In the genomic region with DNA sequence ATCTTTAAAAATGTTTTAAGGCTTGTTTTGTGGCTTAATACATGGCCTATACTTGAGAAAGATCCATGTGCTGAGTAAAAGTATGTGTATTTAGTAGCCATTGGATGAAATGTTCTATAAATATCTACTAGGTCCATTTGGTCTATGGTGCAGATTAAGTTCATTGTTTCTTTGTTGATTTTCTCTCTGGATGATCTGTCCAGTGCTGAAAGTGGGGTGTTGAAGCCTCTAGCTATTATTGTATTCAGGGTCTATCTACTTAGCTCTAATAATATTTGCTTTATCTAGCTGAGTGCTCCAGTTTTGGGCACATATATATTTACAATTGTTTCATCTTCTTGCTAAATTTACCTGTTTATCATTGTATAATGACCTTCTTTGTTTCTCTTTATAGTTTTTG, we compare ENCODE assay signal across 16 cellular contexts.
DNase-seq lines count a peak whose midpoint lies in the region; ATAC-seq, FAIRE-seq and TF ChIP-seq lines count a peak whose summit lies in the region.
"Had no signal": no experiment of that assay in that cellular context is flagged by ENCODE, and none has a peak within 500 bp of the region (broad histone marks: within the 10 kb centered on the region; RNA-seq: fewer than 3 reads in every experiment).

No MANE protein-coding gene starts in this region.

- H4K20me1 ChIP-seq in GM23338 (replicated peaks; ENCODE audit: insufficient read depth) = no peaks in the 10 kb centered on the region
- H4K20me1 ChIP-seq in GM12878 (ENCODE audit: control insufficient read depth, insufficient read depth) = no peaks in the 10 kb centered on the region
- H4K20me1 ChIP-seq in neural progenitor cell (ENCODE audit: low read depth) = no peaks in the 10 kb centered on the region

- DNase-seq in A549 (ENCODE audit: low read depth in 1 of 2, low spot score in 1 of 2) (no peak), GM23338 (ENCODE audit: low spot score) (no peak), GM12878 (ENCODE audit: low read depth, low spot score) (no peak), neural progenitor cell (ENCODE audit: low spot score) (no peak), MG63 (no peak)
- no peak for DNase-seq in CD8-positive, alpha-beta memory T cell
- DNase-seq: AML-193; CD4-positive, alpha-beta T cell; DMS79 treated with DMSO at 0.1 percent for 48 hours; GF-D8; GM23248; H7 had no signal

- no peak for TF ChIP-seq EP300 in A549 (IDR thresholded peaks at IDR 0.05)
- TF ChIP-seq EP300 in Ishikawa (IDR thresholded peaks at IDR 0.05; ENCODE audit: borderline replicate concordance) = no peak
- no peak for TF ChIP-seq EP300 in GM12878 (IDR thresholded peaks at IDR 0.05; ENCODE audit: borderline replicate concordance in 1 of 2, control insufficient read depth in 1 of 2, low read depth in 2 of 2, low read length in 2 of 2)

- no peak overlapping the region for H3K27ac ChIP-seq in A549
- H3K27ac ChIP-seq in GM23338 (ENCODE audit: low read depth) = no peak overlapping the region
- H3K27ac ChIP-seq in GM12878 (ENCODE audit: control insufficient read depth, insufficient read depth) = no peak overlapping the region
- H3K27ac ChIP-seq in neural progenitor cell = no peak overlapping the region
- no peak overlapping the region for H3K27ac ChIP-seq in CD8-positive, alpha-beta memory T cell (ENCODE audit: low read depth, low read length)
- H3K27ac ChIP-seq: C4-2B, GM23248, KMS-11 had no signal

- FAIRE-seq in A549 (lab: Jason Lieb, UNC) (no peak), GM12878 (lab: Jason Lieb, UNC) (no peak)
- FAIRE-seq: GM19239 had no signal

- intact Hi-C loops in GM12878 (cut with micrococcal nuclease; ENCODE audit: unreplicated experiment) = no loop called here

- H3K9ac ChIP-seq in GM12878 (ENCODE audit: control insufficient read depth, insufficient read depth, low read length) (no peak overlapping the region), neural progenitor cell (no peak overlapping the region)
- H3K9ac ChIP-seq: GM23248, KMS-11 had no signal

- no peak for ATAC-seq in A549
- no peak for ATAC-seq in GM23338
- no peak for ATAC-seq in GM12878

- TF ChIP-seq POLR2A in A549 (IDR thresholded peaks at IDR 0.05; ENCODE audit: low read length) = no peak
- no peak for TF ChIP-seq POLR2A in GM12878 (IDR thresholded peaks at IDR 0.05; ENCODE audit: low read depth, low read length)

- H3K4me1 Mint-ChIP-seq in GM23338 (no peaks in the 10 kb centered on the region), neural progenitor cell (no peaks in the 10 kb centered on the region)
- H3K4me1 Mint-ChIP-seq in CD8-positive, alpha-beta memory T cell = no peaks in the 10 kb centered on the region

- H3K36me3 Mint-ChIP-seq in GM23338 (ENCODE audit: low read depth) (no peaks in the 10 kb centered on the region), neural progenitor cell (no peaks in the 10 kb centered on the region)
- peaks cover 0 to 12% (median 0%) of the 10 kb centered on the region in 3 donors for H3K36me3 Mint-ChIP-seq in CD8-positive, alpha-beta memory T cell

- POLR2A ChIA-PET in A549 (lab: Yijun Ruan, JAX) (no interaction called here), GM12878 (lab: Charles Lee) (no interaction called here)
- POLR2A ChIA-PET in CD8-positive, alpha-beta memory T cell (lab: Charles Lee) = no interaction called here

- H3K4me1 ChIP-seq in A549 (no peaks in the 10 kb centered on the region), GM23338 (ENCODE audit: insufficient read depth) (no peaks in the 10 kb centered on the region), GM12878 (ENCODE audit: control insufficient read depth, insufficient read depth, low read length) (no peaks in the 10 kb centered on the region), neural progenitor cell (no peaks in the 10 kb centered on the region)
- H3K4me1 ChIP-seq in CD8-positive, alpha-beta memory T cell (ENCODE audit: insufficient read depth, low read length) = no peaks in the 10 kb centered on the region

- SMC1A ChIA-PET in GM12878 (lab: Charles Lee; ENCODE audit: uncharacterized antibody, unreplicated experiment) = no interaction called here

- H3K79me2 ChIP-seq in GM23338 (replicated peaks; ENCODE audit: insufficient read depth) (no peaks in the 10 kb centered on the region), GM12878 (ENCODE audit: control insufficient read depth, insufficient read depth, low read length) (no peaks in the 10 kb centered on the region), neural progenitor cell (ENCODE audit: low read depth) (no peaks in the 10 kb centered on the region)

- no peak overlapping the region for H3K4me3 Mint-ChIP-seq in GM23338
- no peak overlapping the region for H3K4me3 Mint-ChIP-seq in neural progenitor cell
- no peak overlapping the region for H3K4me3 Mint-ChIP-seq in CD8-positive, alpha-beta memory T cell
- H3K4me3 Mint-ChIP-seq: CD4-positive, alpha-beta T cell had no signal

- no peaks in the 10 kb centered on the region for H3K36me3 ChIP-seq in GM23338 (ENCODE audit: insufficient read depth)
- H3K36me3 ChIP-seq in GM12878 (ENCODE audit: control insufficient read depth in 2 of 2, insufficient read depth in 2 of 2, low read length in 1 of 2) = no peaks in the 10 kb centered on the region
- no peaks in the 10 kb centered on the region for H3K36me3 ChIP-seq in neural progenitor cell
- H3K36me3 ChIP-seq in MG63 = no peaks in the 10 kb centered on the region
- no peaks in the 10 kb centered on the region for H3K36me3 ChIP-seq in CD8-positive, alpha-beta memory T cell (ENCODE audit: insufficient read depth, low read length)

- H3K4me3 ChIP-seq in A549 (no peak overlapping the region), GM23338 (no peak overlapping the region), GM12878 (no peak overlapping the region), neural progenitor cell (no peak overlapping the region), MG63 (no peak overlapping the region)
- H3K4me3 ChIP-seq in CD8-positive, alpha-beta memory T cell (ENCODE audit: low read length) = no peak overlapping the region
- H3K4me3 ChIP-seq: GM23248 had no signal

- H2AFZ ChIP-seq in GM23338 (no peak overlapping the region), GM12878 (ENCODE audit: control insufficient read depth, low read depth, low read length) (no peak overlapping the region), neural progenitor cell (replicated peaks) (no peak overlapping the region)
- H2AFZ ChIP-seq: GM23248 had no signal

- H3K9me3 ChIP-seq in A549 = no peaks in the 10 kb centered on the region
- no peaks in the 10 kb centered on the region; the same call in 2 of the 3 replicates for H3K9me3 ChIP-seq in GM12878 (replicated peaks; ENCODE audit: control insufficient read depth, insufficient read depth, low read length)
- H3K9me3 ChIP-seq in neural progenitor cell (ENCODE audit: low read depth) = no peaks in the 10 kb centered on the region
- 0 out of 2 replicates have a peak, but pooled peaks cover 3% of the 10 kb centered on the region for H3K9me3 ChIP-seq in MG63
- no peaks in the 10 kb centered on the region for H3K9me3 ChIP-seq in CD8-positive, alpha-beta memory T cell (ENCODE audit: low read length)

- H3K27me3 Mint-ChIP-seq in GM23338 (ENCODE audit: insufficient read depth, low read depth, poor library complexity) = no peaks in the 10 kb centered on the region
- H3K27me3 Mint-ChIP-seq in neural progenitor cell (ENCODE audit: insufficient read depth, low read depth) = no peaks in the 10 kb centered on the region
- H3K27me3 Mint-ChIP-seq in CD8-positive, alpha-beta memory T cell = peaks cover 8 to 54% of the 10 kb centered on the region in 2 donors

- TF ChIP-seq RAD21 in A549 (conservative IDR thresholded peaks at IDR 0.05 in 1 of 2, IDR thresholded peaks at IDR 0.05 in 1 of 2) (no peak), Ishikawa (IDR thresholded peaks at IDR 0.05; ENCODE audit: low read depth) (no peak), GM12878 (IDR thresholded peaks at IDR 0.05; ENCODE audit: insufficient read depth, low read depth, low read length) (no peak)

- H3K27ac Mint-ChIP-seq in GM23338 = no peak overlapping the region
- no peak overlapping the region for H3K27ac Mint-ChIP-seq in neural progenitor cell
- no peak overlapping the region for H3K27ac Mint-ChIP-seq in CD8-positive, alpha-beta memory T cell
- H3K27ac Mint-ChIP-seq: CD4-positive, alpha-beta T cell had no signal

- no peaks in the 10 kb centered on the region for H3K9me3 Mint-ChIP-seq in GM23338
- peaks cover 4% of the 10 kb centered on the region for H3K9me3 Mint-ChIP-seq in neural progenitor cell
- peaks cover 15 to 44% (median 28%) of the 10 kb centered on the region in 5 donors for H3K9me3 Mint-ChIP-seq in CD8-positive, alpha-beta memory T cell

- TF ChIP-seq CTCF in A549 (IDR thresholded peaks at IDR 0.05) (no peak), GM23338 (conservative IDR thresholded peaks at IDR 0.05; ENCODE audit: low read depth in 2 of 2) (no peak), GM12878 (IDR thresholded peaks at IDR 0.05 in 2 of 3, conservative IDR thresholded peaks at IDR 0.05 in 1 of 3; ENCODE audit: control insufficient read depth in 2 of 3, extremely low read depth in 1 of 3, insufficient read depth in 1 of 3, low read depth in 3 of 3, low read length in 3 of 3) (no peak), neural progenitor cell (IDR thresholded peaks at IDR 0.05) (no peak)

- H3F3A ChIP-seq in GM23338 (replicated peaks; ENCODE audit: low read depth) = no peaks in the 10 kb centered on the region
- H3F3A ChIP-seq in neural progenitor cell (ENCODE audit: low read depth) = no peaks in the 10 kb centered on the region

- H3K4me2 ChIP-seq in A549 = no peak overlapping the region
- no peak overlapping the region for H3K4me2 ChIP-seq in GM23338
- H3K4me2 ChIP-seq in GM12878 (ENCODE audit: control insufficient read depth, insufficient read depth) = no peak overlapping the region
- no peak overlapping the region for H3K4me2 ChIP-seq in neural progenitor cell
- H3K4me2 ChIP-seq: KMS-11 had no signal

- H3K27me3 ChIP-seq in GM23338 (ENCODE audit: insufficient read depth) = no peaks in the 10 kb centered on the region
- no peaks in the 10 kb centered on the region for H3K27me3 ChIP-seq in GM12878 (replicated peaks in 1 of 2; ENCODE audit: control insufficient read depth in 2 of 2, insufficient read depth in 2 of 2, low read length in 1 of 2)
- H3K27me3 ChIP-seq in neural progenitor cell = no peaks in the 10 kb centered on the region
- no peaks in the 10 kb centered on the region for H3K27me3 ChIP-seq in MG63
- no peaks in the 10 kb centered on the region for H3K27me3 ChIP-seq in CD8-positive, alpha-beta memory T cell (ENCODE audit: insufficient read depth, low read length, poor library complexity, severe bottlenecking)

- RAD21 ChIA-PET in GM12878 (lab: Charles Lee; ENCODE audit: unreplicated experiment) = no interaction called here

- in situ Hi-C loops in GM12878 (cut with MboI) = no loop called here

- BruUV-seq in GM12878 (replicated peaks; lab: Mats Ljungman, UMichigan) = no TSS peak

- CTCF ChIA-PET in A549 (lab: Yijun Ruan, JAX) = no interaction called here
- CTCF ChIA-PET in GM12878 (lab: Yijun Ruan, JAX) = interaction anchor here (1.2 kb wide), 1 partner anchor 14 kb away, joined by 3 read pairs; no protein-coding TSS in a partner anchor
- CTCF ChIA-PET in CD8-positive, alpha-beta memory T cell (lab: Charles Lee) = no interaction called here

- H3K9me2 ChIP-seq in GM23338 (ENCODE audit: insufficient read depth) = no peaks in the 10 kb centered on the region
